Comparison of ENCODE assay signal across 10 cellular contexts in genomic region chrX:17082831-17083230, GRCh38.
DNase-seq lines count a peak whose midpoint lies in the region; ATAC-seq and TF ChIP-seq lines count a peak whose summit lies in the region.
"Had no signal": no experiment of that assay in that cellular context is flagged by ENCODE, and none has a peak within 500 bp of the region (broad histone marks: within the 10 kb centered on the region; RNA-seq: fewer than 3 reads in every experiment).

No MANE protein-coding gene starts in this region.

- H3K4me3 ChIP-seq in thyroid gland (replicated peaks in 1 of 3) (no peak overlapping the region), ascending aorta (no peak overlapping the region)

- intact Hi-C loops in thyroid gland (cut with DNase I) = no loop called here
- intact Hi-C loops in ascending aorta (cut with DNase I) = loop anchor here (5.0 kb wide), 1 partner anchor 256 kb away; no protein-coding TSS in a partner anchor

- no peaks in the 10 kb centered on the region for H3K27me3 ChIP-seq in thyroid gland
- H3K27me3 ChIP-seq in ascending aorta = no peaks in the 10 kb centered on the region

- H3K4me1 Mint-ChIP-seq in WTC11 = no peaks in the 10 kb centered on the region

- H3K9me3 ChIP-seq in thyroid gland (no peaks in the 10 kb centered on the region), ascending aorta (no peaks in the 10 kb centered on the region)

- CTCF ChIA-PET in WTC11 (lab: Charles Lee) = interaction anchor here (0.7 to 2.5 kb wide), 7 partner anchors 8 to 1631 kb away, joined by 3 to 9 read pairs (median 4); no protein-coding TSS in a partner anchor

- TF ChIP-seq CTCF in GM13977 (IDR thresholded peaks at IDR 0.05; ENCODE audit: extremely low read depth, insufficient read depth, missing control alignments) (peak; percentile 12), WTC11 (IDR thresholded peaks at IDR 0.05) (no peak), thyroid gland (IDR thresholded peaks at IDR 0.05) (peak in 1 of 6 experiments; percentile 17), ascending aorta (IDR thresholded peaks at IDR 0.05) (peak in 1 of 3 experiments; percentile 13)

- H3K27me3 Mint-ChIP-seq in WTC11 (ENCODE audit: low read depth) = no peaks in the 10 kb centered on the region
- H3K27me3 Mint-ChIP-seq: activated naive CD8-positive, alpha-beta T cell had no signal

- no peak for TF ChIP-seq POLR2A in thyroid gland (IDR thresholded peaks at IDR 0.05)

- H3K4me3 Mint-ChIP-seq in WTC11 = no peak overlapping the region
- H3K4me3 Mint-ChIP-seq: activated naive CD8-positive, alpha-beta T cell had no signal

- DNase-seq in GM13977 (ENCODE audit: low spot score) (no peak), NCI-H146 treated with DMSO at 0.1 percent for 48 hours (lab: John Stamatoyannopoulos, UW; ENCODE audit: unreplicated experiment) (peak; percentile 24), WTC11 (ENCODE audit: low spot score) (no peak), medulla oblongata (ENCODE audit: extremely low spot score) (peak; percentile 8), thyroid gland (no peak), ascending aorta (ENCODE audit: low spot score in 2 of 2) (no peak)
- DNase-seq in stimulated activated CD4-positive, alpha-beta T cell treated with anti-CD3 and anti-CD28 coated beads, Interleukin-12 subunit alpha, Interleukin-12 subunit beta, amount 100 ng/mL, for 4 hours = no peak
- DNase-seq: T-helper 1 cell had no signal

- ATAC-seq in WTC11 (peak; percentile 50), GM18511 (IDR thresholded peaks at IDR 0.05; ENCODE audit: unreplicated experiment) (no peak)

- no peaks in the 10 kb centered on the region for H3K36me3 ChIP-seq in thyroid gland
- no peaks in the 10 kb centered on the region for H3K36me3 ChIP-seq in ascending aorta

- H3K4me1 ChIP-seq in thyroid gland (no peaks in the 10 kb centered on the region), ascending aorta (peaks cover 0 to 12% of the 10 kb centered on the region in 2 donors)

- in situ Hi-C loops in GM13977 (cut with MboI; ENCODE audit: low pct_unique_long_range_greater_than_20kb, low sequenced_read_pairs, unreplicated experiment) = no loop called here

- POLR2A ChIA-PET in WTC11 (lab: Charles Lee) = interaction anchor here (0.7 kb wide), 1 partner anchor 590 kb away, joined by 8 read pairs; no protein-coding TSS in a partner anchor

- no peak overlapping the region for H3K27ac Mint-ChIP-seq in WTC11
- H3K27ac Mint-ChIP-seq: activated naive CD8-positive, alpha-beta T cell had no signal

- H3K9me3 Mint-ChIP-seq in WTC11 = no peaks in the 10 kb centered on the region

- no peaks in the 10 kb centered on the region for H3K36me3 Mint-ChIP-seq in WTC11
- H3K36me3 Mint-ChIP-seq: activated naive CD8-positive, alpha-beta T cell had no signal

- 16 to 32% methylated on average over 7 of the region's 7 CpGs for WGBS in thyroid gland, 2 donors

- no peak overlapping the region for H3K27ac ChIP-seq in thyroid gland
- no peak overlapping the region for H3K27ac ChIP-seq in ascending aorta

TF ChIP-seq in WTC11, 78 proteins besides CTCF, POLR2A, EP300 and RAD21 (continues in another document):
- TF ChIP-seq E2F4 (CRISPR knock-in tag; IDR thresholded peaks at IDR 0.05; ENCODE audit: borderline replicate concordance, low read depth) (no peak), IRF2 (CRISPR knock-in tag; IDR thresholded peaks at IDR 0.05; ENCODE audit: borderline replicate concordance, low read depth) (no peak), TEAD1 (CRISPR knock-in tag; IDR thresholded peaks at IDR 0.05) (no peak), MYBL2 (CRISPR knock-in tag; IDR thresholded peaks at IDR 0.05) (no peak), CDX4 (CRISPR knock-in tag; IDR thresholded peaks at IDR 0.05; ENCODE audit: borderline replicate concordance) (no peak), ARID4B (CRISPR knock-in tag; IDR thresholded peaks at IDR 0.05; ENCODE audit: borderline replicate concordance) (no peak), ELF4 (CRISPR knock-in tag; IDR thresholded peaks at IDR 0.05; ENCODE audit: low read depth) (no peak), MLX (CRISPR knock-in tag; IDR thresholded peaks at IDR 0.05) (no peak), ATF3 (CRISPR knock-in tag; conservative IDR thresholded peaks at IDR 0.05) (no peak), PRRX2 (CRISPR knock-in tag; IDR thresholded peaks at IDR 0.05) (no peak), IRF1 (CRISPR knock-in tag; IDR thresholded peaks at IDR 0.05) (no peak), FOXP1 (CRISPR knock-in tag; IDR thresholded peaks at IDR 0.05; ENCODE audit: borderline replicate concordance) (no peak)

Comparison
In these comparisons a context has a peak if more than half of its experiments do, and no peak if none do; other contexts are left out.
1. DNase-seq: peak in NCI-H146 treated with DMSO at 0.1 percent for 48 hours (single experiment) and medulla oblongata (single experiment); none in GM13977 (single experiment), WTC11 (single experiment), thyroid gland (0 of 2), ascending aorta (0 of 2) and stimulated activated CD4-positive, alpha-beta T cell treated with anti-CD3 and anti-CD28 coated beads, Interleukin-12 subunit alpha, Interleukin-12 subunit beta, amount 100 ng/mL, for 4 hours (single experiment).